Comparison of ENCODE assay signal across 21 cellular contexts in genomic region chr1:97008226-97008625, GRCh38.
"Had no signal": no experiment of that assay in that cellular context is flagged by ENCODE, and none has a peak within 500 bp of the region (broad histone marks: within the 10 kb centered on the region; RNA-seq: fewer than 3 reads in every experiment).

No MANE protein-coding gene starts in this region.

- ATAC-seq: activated naive CD4-positive, alpha-beta T cell treated with anti-CD3 and anti-CD28 coated beads, Interleukin-2, amount 50 U/mL, for 72 hours; activated T-helper 17 cell treated with anti-CD3 and anti-CD28 coated beads, Interleukin-2, amount 50 U/mL, for 72 hours; pancreas; psoas muscle; right cardiac atrium; WTC11 had no signal

- DNase-seq: activated CD4-positive, alpha-beta T cell treated with anti-CD3 and anti-CD28 coated beads, Interleukin-2, amount 50 U/mL, for 4 hours; activated CD8-positive, alpha-beta memory T cell treated with anti-CD3 and anti-CD28 coated beads for 24 hours; activated CD8-positive, alpha-beta memory T cell treated with anti-CD3 and anti-CD28 coated beads, Interleukin-2, amount 50 U/mL, for 4 hours; activated T-cell treated with anti-CD3 and anti-CD28 coated beads, Interleukin-2, amount 50 U/mL, for 24 hours; aorta; colonic mucosa; foreskin melanocyte; kidney glomerular epithelial cell; left ventricle myocardium inferior; pancreas; psoas muscle; right cardiac atrium; stimulated activated CD4-positive, alpha-beta T cell treated with anti-CD3 and anti-CD28 coated beads, Interleukin-1b, Interleukin-23, amount 100 ng/mL, for 48 hours; T1000; tibial artery had no signal

- H3K4me1 ChIP-seq: breast epithelium, colonic mucosa, esophagus muscularis mucosa, left ventricle myocardium inferior, pancreas, psoas muscle had no signal

- H3K4me3 ChIP-seq: breast epithelium, colonic mucosa, esophagus muscularis mucosa, left ventricle myocardium inferior, pancreas, psoas muscle, tibial artery had no signal

- H3K36me3 ChIP-seq: breast epithelium, colonic mucosa, esophagus muscularis mucosa, left ventricle myocardium inferior, neutrophil, pancreas, tibial artery had no signal

- H3K27ac ChIP-seq: breast epithelium, colonic mucosa, esophagus muscularis mucosa, left ventricle myocardium inferior, neutrophil, pancreas, psoas muscle, tibial artery had no signal

- H3K9me3 ChIP-seq: breast epithelium, colonic mucosa, esophagus muscularis mucosa, left ventricle myocardium inferior, neutrophil, pancreas, psoas muscle, tibial artery had no signal

- H3K27me3 ChIP-seq: breast epithelium, colonic mucosa, esophagus muscularis mucosa, neutrophil, pancreas, tibial artery had no signal
